Comparison of ENCODE assay signal across 8 cellular contexts in the genomic region with DNA sequence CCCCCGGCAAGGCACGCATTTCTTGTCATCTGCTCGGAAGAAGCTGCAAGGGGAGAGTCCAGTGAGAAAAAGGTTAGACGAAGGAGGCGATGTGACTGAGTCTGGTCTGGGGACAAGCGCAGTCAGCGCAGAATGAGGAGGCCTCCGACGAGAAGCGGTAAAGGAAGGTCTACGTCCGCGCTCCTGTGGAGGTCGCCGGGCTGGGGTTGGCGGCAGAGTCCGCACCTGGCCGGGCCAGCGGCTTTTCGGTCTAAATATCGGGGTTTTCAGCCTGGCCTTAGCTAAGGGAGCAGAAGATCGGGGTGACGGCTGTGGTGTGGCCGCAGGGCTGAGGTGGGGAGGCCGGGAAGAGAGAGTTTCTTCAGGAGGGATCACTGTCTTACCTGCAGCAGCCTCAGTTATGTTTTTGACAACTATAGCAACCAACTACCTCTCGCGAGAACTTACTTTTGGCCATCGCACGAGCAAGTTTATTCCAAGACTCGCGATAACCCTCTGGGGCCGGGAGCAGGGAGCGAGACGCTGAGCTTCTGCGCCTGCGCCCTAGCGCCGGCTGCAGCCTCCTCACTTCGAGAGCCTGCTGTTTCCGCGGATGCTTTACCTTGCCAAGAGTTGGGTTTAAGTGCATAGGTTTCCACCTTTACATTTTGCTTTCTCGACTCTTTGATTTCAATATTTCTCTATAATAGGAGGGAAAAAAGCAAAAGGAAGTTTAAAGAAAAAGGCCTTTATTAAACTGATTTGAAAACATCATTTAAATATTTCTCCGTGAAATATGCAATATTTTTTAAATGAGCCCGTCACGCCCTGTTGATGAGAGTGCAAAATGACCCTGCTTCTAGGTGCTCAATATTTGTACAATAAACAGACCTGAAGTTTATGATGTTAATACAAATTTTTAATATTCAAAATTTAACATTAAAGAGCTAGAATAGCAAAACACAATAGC. TPM values are rescaled to one million over a fixed set of nuclear protein-coding genes. Genes with fewer than 3 reads are reported as not detected.
A peak's percentile ranks its signal among the peaks of the same experiment; 100 is the strongest.
DNase-seq lines count a peak whose midpoint lies in the region; ATAC-seq, FAIRE-seq and TF ChIP-seq lines count a peak whose summit lies in the region.

A gene (minus strand): TSS at position 534 of the 949 bp plus-strand sequence. CDS start 4,068 bp downstream, outside the sequence.

- peak within 1 kb of the TSS; percentile 89 to 98 for H3K27ac Mint-ChIP-seq in T-cell

- H3K9me3 ChIP-seq in left ventricle myocardium inferior (replicated peaks), result peaks cover 8% of the 10 kb centered on the region
- H3K9me3 ChIP-seq in upper lobe of left lung, result no peaks in the 10 kb centered on the region

- ATAC-seq in HG02840 (IDR thresholded peaks at IDR 0.05; ENCODE audit: low FRiP score, unreplicated experiment) (peak; percentile 96), T-cell (replicated peaks in 1 of 4) (peak; percentile 96 to 99 (median 99)), upper lobe of left lung (ENCODE audit: low FRiP score in 2 of 2) (peak; percentile 93 to 97)

- H3K27me3 Mint-ChIP-seq in T-cell, result no peaks in the 10 kb centered on the region

- CTCF ChIA-PET in T-cell (lab: Charles Lee), result interaction anchor here in 1 of 2 donors (0.5 to 1.0 kb wide), 6 partner anchors 38 to 285 kb away, joined by 3 read pairs; no protein-coding TSS in a partner anchor

- peaks cover 0 to 6% (median 0%) of the 10 kb centered on the region in 3 donors for H3K9me3 Mint-ChIP-seq in T-cell

- H3K36me3 ChIP-seq in left ventricle myocardium inferior (no peaks in the 10 kb centered on the region), upper lobe of left lung (peaks cover 0 to 1% (median 0%) of the 10 kb centered on the region in 4 donors)

- POLR2A ChIA-PET in T-cell (lab: Charles Lee), result interaction anchor here (0.6 to 0.7 kb wide), 3 partner anchors 136 to 830 kb away, joined by 3 to 4 read pairs (median 3); no protein-coding TSS in a partner anchor

- DNase-seq in GM12892 (ENCODE audit: insufficient read length) (peak; percentile 79), NCI-H1436 treated with DMSO at 0.1 percent for 48 hours (lab: John Stamatoyannopoulos, UW) (peak; percentile 94), T-cell (peak; percentile 75 to 96 (median 92)), amniotic stem cell (lab: John Stamatoyannopoulos, UW) (peak; percentile 90), left ventricle myocardium inferior (peak; percentile 90), posterior cingulate gyrus (peak; percentile 77 to 99 (median 88)), upper lobe of left lung (peak; percentile 93 to 97)

- H3K4me3 ChIP-seq in left ventricle myocardium inferior (peak within 1 kb of the TSS; percentile 88), upper lobe of left lung (peak within 1 kb of the TSS; percentile 42 to 80 (median 72))

- TF ChIP-seq EP300 in upper lobe of left lung (IDR thresholded peaks at IDR 0.05), result no peak

- H3K27ac ChIP-seq in left ventricle myocardium inferior (replicated peaks) (peak within 1 kb of the TSS; percentile 76), upper lobe of left lung (peak within 1 kb of the TSS; percentile 62 to 74 (median 66))

- TF ChIP-seq POLR2A in GM12892 (IDR thresholded peaks at IDR 0.05; ENCODE audit: low read depth, low read length) (peak; percentile 69), upper lobe of left lung (IDR thresholded peaks at IDR 0.05) (peak in 2 of 4 donors; percentile 46 to 54)

- 1 to 2% methylated on average over 38 to 44 of the region's 45 CpGs for WGBS in upper lobe of left lung, 2 donors

- H3K36me3 Mint-ChIP-seq in T-cell, result peaks cover 8% of the 10 kb centered on the region

- H3K4me1 ChIP-seq in left ventricle myocardium inferior (peaks cover 18% of the 10 kb centered on the region), upper lobe of left lung (peaks cover 5 to 15% (median 10%) of the 10 kb centered on the region in 4 donors)

- no peaks in the 10 kb centered on the region for H3K27me3 ChIP-seq in left ventricle myocardium inferior (ENCODE audit: low read depth)
- no peaks in the 10 kb centered on the region for H3K27me3 ChIP-seq in upper lobe of left lung

- TF ChIP-seq CTCF in left ventricle myocardium inferior (IDR thresholded peaks at IDR 0.05; ENCODE audit: borderline replicate concordance) (no peak), upper lobe of left lung (IDR thresholded peaks at IDR 0.05) (no peak)

- peak within 1 kb of the TSS; percentile 93 to 98 (median 98) for H3K4me3 Mint-ChIP-seq in T-cell

- peaks cover 11 to 15% (median 15%) of the 10 kb centered on the region in 3 donors for H3K4me1 Mint-ChIP-seq in T-cell

- peak; percentile 96 for FAIRE-seq in GM12892 (lab: Jason Lieb, UNC)

- intact Hi-C loops in left ventricle myocardium inferior (cut with micrococcal nuclease) (no loop called here), posterior cingulate gyrus (cut with DNase I) (loop anchor here (10.0 kb wide), 1 partner anchor 94 kb away; no protein-coding TSS in a partner anchor)

RNA-seq across cellular contexts. Expression of the gene that starts here (rescaled TPM):
- polyA plus RNA-seq in GM12892 (2012; ENCODE audit: missing spikeins), result 1.9 TPM
- total RNA-seq in T-cell (1 to 10 TPM; 1.9 to 4.0 (median 3.2) TPM), left ventricle myocardium inferior (2.0 TPM), upper lobe of left lung (10 to 100 TPM in 2 of 6 donors, 1 to 10 TPM in 4; 1.2 to 54.1 (median 8.6) TPM)

Comparison
In these comparisons a context has a peak if more than half of its experiments do, and no peak if none do; other contexts are left out.
1. Peak in every context shown above with its lines: DNase-seq, ATAC-seq, H3K4me3 ChIP-seq and H3K27ac ChIP-seq.